In the genomic region with DNA sequence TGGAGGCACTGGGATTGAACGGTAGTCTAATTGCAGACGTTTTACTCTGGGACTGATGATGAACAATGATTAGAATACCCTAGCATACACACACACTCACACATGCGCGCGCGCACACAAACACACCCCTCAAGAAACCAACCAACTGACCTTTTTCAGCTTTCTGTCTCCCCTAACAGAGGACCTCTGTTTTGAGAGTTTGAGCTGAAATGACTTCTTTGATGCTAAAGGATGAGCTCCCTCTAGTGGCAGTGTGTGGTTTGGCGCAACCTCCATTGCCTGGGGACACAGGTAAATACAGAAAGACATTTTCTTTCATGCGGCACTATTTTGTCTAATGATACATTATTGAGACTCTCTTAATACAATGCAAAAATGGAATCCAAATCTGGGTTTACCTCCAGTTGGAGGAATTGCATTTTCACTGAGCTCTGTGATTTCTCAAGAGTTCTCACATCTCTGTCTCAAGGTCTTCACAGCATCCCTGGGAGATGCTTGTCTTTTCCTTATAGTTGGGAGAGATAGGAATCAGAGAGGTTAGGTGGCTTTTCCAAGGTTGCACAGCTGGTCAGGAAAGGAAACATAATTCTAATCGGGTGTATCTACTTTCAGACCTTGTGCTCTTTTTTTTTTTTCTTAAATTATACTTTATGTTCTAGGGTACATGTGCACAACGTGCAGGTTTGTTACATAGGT, we compare ENCODE assay signal across 1 cellular context.
TF ChIP-seq lines count a peak whose summit lies in the region.

No MANE protein-coding gene starts in this region.

TF ChIP-seq in HCT116, 20 proteins besides CTCF, POLR2A, EP300 and RAD21 (continued from another document):
- TF ChIP-seq, protein P1, sequence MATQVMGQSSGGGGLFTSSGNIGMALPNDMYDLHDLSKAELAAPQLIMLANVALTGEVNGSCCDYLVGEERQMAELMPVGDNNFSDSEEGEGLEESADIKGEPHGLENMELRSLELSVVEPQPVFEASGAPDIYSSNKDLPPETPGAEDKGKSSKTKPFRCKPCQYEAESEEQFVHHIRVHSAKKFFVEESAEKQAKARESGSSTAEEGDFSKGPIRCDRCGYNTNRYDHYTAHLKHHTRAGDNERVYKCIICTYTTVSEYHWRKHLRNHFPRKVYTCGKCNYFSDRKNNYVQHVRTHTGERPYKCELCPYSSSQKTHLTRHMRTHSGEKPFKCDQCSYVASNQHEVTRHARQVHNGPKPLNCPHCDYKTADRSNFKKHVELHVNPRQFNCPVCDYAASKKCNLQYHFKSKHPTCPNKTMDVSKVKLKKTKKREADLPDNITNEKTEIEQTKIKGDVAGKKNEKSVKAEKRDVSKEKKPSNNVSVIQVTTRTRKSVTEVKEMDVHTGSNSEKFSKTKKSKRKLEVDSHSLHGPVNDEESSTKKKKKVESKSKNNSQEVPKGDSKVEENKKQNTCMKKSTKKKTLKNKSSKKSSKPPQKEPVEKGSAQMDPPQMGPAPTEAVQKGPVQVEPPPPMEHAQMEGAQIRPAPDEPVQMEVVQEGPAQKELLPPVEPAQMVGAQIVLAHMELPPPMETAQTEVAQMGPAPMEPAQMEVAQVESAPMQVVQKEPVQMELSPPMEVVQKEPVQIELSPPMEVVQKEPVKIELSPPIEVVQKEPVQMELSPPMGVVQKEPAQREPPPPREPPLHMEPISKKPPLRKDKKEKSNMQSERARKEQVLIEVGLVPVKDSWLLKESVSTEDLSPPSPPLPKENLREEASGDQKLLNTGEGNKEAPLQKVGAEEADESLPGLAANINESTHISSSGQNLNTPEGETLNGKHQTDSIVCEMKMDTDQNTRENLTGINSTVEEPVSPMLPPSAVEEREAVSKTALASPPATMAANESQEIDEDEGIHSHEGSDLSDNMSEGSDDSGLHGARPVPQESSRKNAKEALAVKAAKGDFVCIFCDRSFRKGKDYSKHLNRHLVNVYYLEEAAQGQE (IDR thresholded peaks at IDR 0.05; ENCODE audit: low read depth) = no peak
- no peak for TF ChIP-seq JUND (IDR thresholded peaks at IDR 0.05)
